Comparison of ENCODE assay signal across 20 cellular contexts in the genomic region with DNA sequence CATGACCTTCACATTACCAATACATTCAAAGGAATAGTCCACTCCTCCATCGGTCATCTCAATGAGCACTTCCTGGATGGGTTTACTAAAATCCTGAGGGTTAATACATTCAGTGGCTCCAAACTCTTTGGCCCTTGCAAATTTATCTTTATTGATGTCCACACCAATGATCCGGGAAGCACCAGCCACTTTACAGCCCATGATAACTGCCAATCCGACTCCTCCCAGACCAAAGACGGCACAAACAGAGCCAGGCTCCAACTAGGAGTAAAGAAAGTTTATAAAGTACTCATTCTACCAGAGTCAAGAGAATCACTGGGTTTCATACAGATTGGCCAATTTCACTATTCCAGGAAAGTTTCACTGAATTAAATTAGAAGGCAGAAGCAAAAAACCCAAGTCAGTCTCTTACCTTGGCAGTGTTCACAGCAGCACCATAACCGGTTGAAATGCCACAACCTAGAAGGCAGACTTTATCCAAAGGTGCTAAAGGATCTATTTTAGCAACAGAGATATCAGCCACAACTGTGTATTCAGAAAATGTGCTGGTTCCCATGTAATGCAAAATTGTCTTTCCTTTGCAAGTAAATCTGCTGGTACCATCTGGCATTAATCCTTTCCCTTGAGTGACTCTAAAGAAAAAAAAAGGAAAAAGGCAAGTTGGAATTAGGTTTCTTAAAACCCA.
"Had no signal": no experiment of that assay in that cellular context is flagged by ENCODE, and none has a peak within 500 bp of the region (broad histone marks: within the 10 kb centered on the region; RNA-seq: fewer than 3 reads in every experiment).

No MANE protein-coding gene starts in this region.

- H3K9me3 Mint-ChIP-seq: activated T-helper 2 cell treated with anti-CD3 and anti-CD28 coated beads, Interferon-gamma antibody, Interleukin-2, Interleukin-4, amounts not matched to agents 10 μg/mL and 5 μg/mL and 100 μg/mL, durations not matched to agents 14 hours and 24 hours and 36 hours; natural killer cell treated with Interleukin-12 subunit alpha and Interleukin-12 subunit beta and Interleukin-15 and Interleukin-18, amount 100 ng/mL, for 72 hours; stimulated activated naive CD8-positive, alpha-beta T cell treated with anti-CD3 and anti-CD28 coated beads, Interleukin-15, Interleukin-2, amounts not matched to agents 100 ng/mL and 50 ng/mL, for 24 hours had no signal

- H3K27me3 Mint-ChIP-seq: activated naive CD8-positive, alpha-beta T cell; natural killer cell treated with Interleukin-12 subunit alpha and Interleukin-12 subunit beta and Interleukin-15 and Interleukin-18, amount 100 ng/mL, for 72 hours; stimulated activated naive CD8-positive, alpha-beta T cell treated with anti-CD3 and anti-CD28 coated beads, Interleukin-15, Interleukin-2, amounts not matched to agents 100 ng/mL and 50 ng/mL, for 24 hours had no signal

- H3K27me3 ChIP-seq: brain microvascular endothelial cell, gastroesophageal sphincter, hepatocyte had no signal

- ATAC-seq: gastroesophageal sphincter; lower lobe of right lung; natural killer cell treated with Interleukin-12 subunit alpha and Interleukin-12 subunit beta and Interleukin-15 and Interleukin-18, amount 100 ng/mL, for 72 hours; sciatic nerve had no signal

- H3K9me3 ChIP-seq: gastroesophageal sphincter, lower lobe of right lung, thoracic aorta had no signal

- DNase-seq: activated CD4-positive, alpha-beta T cell treated with anti-CD3 and anti-CD28 coated beads for 4 hours; activated CD4-positive, alpha-beta T cell treated with anti-CD3 and anti-CD28 coated beads, Interleukin-2, amount 50 U/mL, for 4 hours; activated T-cell treated with anti-CD3 and anti-CD28 coated beads for 4 hours; brain microvascular endothelial cell; central memory CD4-positive, alpha-beta T cell; islet precursor cell; lower lobe of right lung; mesendoderm; posterior cingulate gyrus; stimulated activated CD4-positive, alpha-beta T cell treated with anti-CD3 and anti-CD28 coated beads, Interleukin-12 subunit alpha, Interleukin-12 subunit beta, amount 100 ng/mL, for 4 hours; stimulated activated CD4-positive, alpha-beta T cell treated with anti-CD3 and anti-CD28 coated beads, Interleukin-4, amount 100 ng/mL, for 1 hour had no signal

- H3K4me3 Mint-ChIP-seq: activated naive CD8-positive, alpha-beta T cell; natural killer cell treated with Interleukin-12 subunit alpha and Interleukin-12 subunit beta and Interleukin-15 and Interleukin-18, amount 100 ng/mL, for 72 hours; stimulated activated naive CD8-positive, alpha-beta T cell treated with anti-CD3 and anti-CD28 coated beads, Interleukin-15, Interleukin-2, amounts not matched to agents 100 ng/mL and 50 ng/mL, for 24 hours had no signal

- H3K4me1 ChIP-seq: lower lobe of right lung had no signal

- H3K4me3 ChIP-seq: gastroesophageal sphincter, hepatocyte, lower lobe of right lung, skin epidermis, thoracic aorta had no signal

- H3K27ac ChIP-seq: brain microvascular endothelial cell, gastroesophageal sphincter, hepatocyte, lower lobe of right lung, thoracic aorta had no signal

- H3K27ac Mint-ChIP-seq: activated naive CD8-positive, alpha-beta T cell; activated T-helper 2 cell treated with anti-CD3 and anti-CD28 coated beads, Interferon-gamma antibody, Interleukin-2, Interleukin-4, amounts not matched to agents 10 μg/mL and 5 μg/mL and 100 μg/mL, durations not matched to agents 14 hours and 24 hours and 36 hours; natural killer cell treated with Interleukin-12 subunit alpha and Interleukin-12 subunit beta and Interleukin-15 and Interleukin-18, amount 100 ng/mL, for 72 hours; stimulated activated naive CD8-positive, alpha-beta T cell treated with anti-CD3 and anti-CD28 coated beads, Interleukin-15, Interleukin-2, amounts not matched to agents 100 ng/mL and 50 ng/mL, for 24 hours had no signal
